ENCODE assay signal across 8 cellular contexts in the genomic region with DNA sequence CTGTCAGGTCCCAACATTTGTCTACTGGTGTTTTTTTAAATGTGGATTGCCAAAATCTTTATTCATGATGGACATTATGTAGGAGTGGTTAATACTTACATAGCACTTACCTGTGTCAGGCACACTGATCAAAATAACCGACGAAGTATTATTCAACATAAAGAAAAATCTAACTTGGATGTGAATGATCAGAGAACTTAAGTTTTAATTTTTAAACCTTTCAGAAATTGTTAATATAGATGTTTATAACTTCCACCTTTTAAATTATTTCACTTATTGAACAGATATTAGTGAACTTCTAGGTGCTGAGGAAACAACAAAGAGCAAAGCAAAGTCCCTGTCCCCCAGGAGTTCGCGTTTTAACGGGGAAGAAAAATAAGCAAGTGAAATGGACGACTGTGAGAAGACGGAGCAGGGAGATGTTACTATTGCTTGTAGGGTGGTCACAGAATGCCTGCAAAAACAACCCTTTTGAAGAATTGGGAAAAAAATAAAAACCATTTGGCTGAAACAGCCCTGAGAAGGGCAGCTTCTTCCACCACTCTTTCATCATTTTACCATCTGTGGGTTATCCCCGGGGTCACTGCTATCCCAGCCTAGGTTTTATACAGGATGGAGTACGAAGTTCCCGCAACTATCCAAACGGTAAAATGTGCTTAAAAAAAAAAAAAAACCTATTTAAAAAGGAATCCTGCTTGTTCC. TPM values are rescaled to one million over a fixed set of nuclear protein-coding genes. Genes with fewer than 3 reads are reported as not detected.
DNase-seq lines count a peak whose midpoint lies in the region; ATAC-seq and TF ChIP-seq lines count a peak whose summit lies in the region.

No MANE protein-coding gene starts in this region.

- H3K36me3 ChIP-seq in IMR-90 (ENCODE audit: control insufficient read depth, insufficient read depth, low read length): peaks cover 7% of the 10 kb centered on the region
- H3K36me3 ChIP-seq in mesenchymal stem cell (ENCODE audit: control insufficient read depth in 1 of 2, insufficient read depth in 2 of 2, low read depth in 1 of 2, low read length in 2 of 2): peaks cover 2 to 23% of the 10 kb centered on the region in 2 experiments

- TF ChIP-seq POLR2A in IMR-90 (IDR thresholded peaks at IDR 0.05; ENCODE audit: low read depth, low read length): no peak; the same call in 1 of the 2 replicates

- H4K8ac ChIP-seq in IMR-90 (ENCODE audit: low read depth in 2 of 2, low read length in 2 of 2) (peak overlapping the region; percentile 81 to 85), mesenchymal stem cell (ENCODE audit: low read length) (no peak overlapping the region)

- intact Hi-C loops in IMR-90 (cut with micrococcal nuclease): loop anchor here (2.0 kb wide), 3 partner anchors 88 to 220 kb away; partner anchors contain the start of genes RAB8B and RPS27L

- in situ Hi-C loops in IMR-90 (cut with MboI; ENCODE audit: low sequenced_read_pairs): loop anchor here (25.0 kb wide), 1 partner anchor 786 kb away; no protein-coding TSS in a partner anchor

- peak overlapping the region; percentile 88 for H3K4ac ChIP-seq in IMR-90 (ENCODE audit: low read depth, low read length)
- H3K4ac ChIP-seq in mesenchymal stem cell (ENCODE audit: low read depth in 1 of 2, low read length in 2 of 2): peak overlapping the region in 1 of 2 experiments; percentile 42

- H3K56ac ChIP-seq in IMR-90 (ENCODE audit: extremely low read depth, insufficient read depth, low read length): peak overlapping the region; percentile 87

- CTCF ChIA-PET in IMR-90 (lab: Yijun Ruan, JAX): interaction anchor here (0.5 to 1.0 kb wide), 3 partner anchors 12 to 345 kb away, joined by 3 to 5 read pairs (median 3); no protein-coding TSS in a partner anchor

- H2AFZ ChIP-seq in IMR-90 (replicated peaks; ENCODE audit: low read length, poor library complexity) (peak overlapping the region; percentile 78), mesenchymal stem cell (ENCODE audit: low read depth, low read length) (no peak overlapping the region)

- H2AK9ac ChIP-seq in IMR-90 (replicated peaks; ENCODE audit: low read depth, low read length, poor library complexity): peak overlapping the region; percentile 18

- no peaks in the 10 kb centered on the region; the same call in 1 of the 2 replicates for H3K9me3 ChIP-seq in IMR-90 (ENCODE audit: control insufficient read depth, insufficient read depth, low read length)
- no peaks in the 10 kb centered on the region for H3K9me3 ChIP-seq in mesenchymal stem cell (ENCODE audit: control insufficient read depth, low read length)

- no TSS peak for BruUV-seq in IMR-90 (replicated peaks; lab: Mats Ljungman, UMichigan)

- H3K79me1 ChIP-seq in IMR-90 (ENCODE audit: low read depth in 1 of 2, low read length in 2 of 2) (peaks cover 6 to 10% of the 10 kb centered on the region in 2 experiments; a peak in 3 of 4 replicates), mesenchymal stem cell (replicated peaks; ENCODE audit: low read length, poor library complexity, severe bottlenecking) (peaks cover 5% of the 10 kb centered on the region)

- TF ChIP-seq RAD21 in IMR-90 (IDR thresholded peaks at IDR 0.05; ENCODE audit: low read length): no peak

- no CpG with 5 or more reads among the region's 11 CpGs for WGBS in IMR-90 (ENCODE audit: extremely low coverage in 2 of 2, insufficient read length in 1 of 2), 2 experiments
- 14% methylated on average over 9 of the region's 11 CpGs for WGBS in mesenchymal stem cell

- peak overlapping the region; percentile 86 for H3K27ac ChIP-seq in IMR-90 (ENCODE audit: insufficient read depth, low read length)
- peak overlapping the region; percentile 25 for H3K27ac ChIP-seq in mesenchymal stem cell (ENCODE audit: low read length, poor library complexity, severe bottlenecking)

- H4K91ac ChIP-seq in IMR-90 (ENCODE audit: insufficient read depth, low read depth, low read length): peak overlapping the region; percentile 64; the same call in 1 of the 2 replicates
- H4K91ac ChIP-seq in mesenchymal stem cell (ENCODE audit: low read length): no peak overlapping the region

- dilution Hi-C loops in IMR-90 (cut with HindIII; ENCODE audit: low sequenced_read_pairs, unreplicated experiment): no loop called here

- peak overlapping the region; percentile 83 for H4K5ac ChIP-seq in IMR-90 (ENCODE audit: low read depth, low read length)

- peak overlapping the region; percentile 67 for H3K18ac ChIP-seq in IMR-90 (ENCODE audit: low read depth, low read length)
- H3K18ac ChIP-seq in mesenchymal stem cell (ENCODE audit: low read depth in 1 of 2, low read length in 2 of 2): peak overlapping the region in 1 of 2 experiments; percentile 94

- H3K4me1 ChIP-seq in IMR-90 (ENCODE audit: control insufficient read depth, insufficient read depth, low read length) (peaks cover 3% of the 10 kb centered on the region; the same call in 1 of the 2 replicates), mesenchymal stem cell (ENCODE audit: control insufficient read depth, insufficient read depth, low read depth, low read length) (peaks cover 2% of the 10 kb centered on the region)

- DNase-seq in GM12865 (ENCODE audit: low read depth) (no peak), IMR-90 (peak; percentile 12), cardiac fibroblast (ENCODE audit: low read depth in 2 of 2) (no peak), mesenchymal stem cell (no peak), NCI-H128 (lab: John Stamatoyannopoulos, UW; ENCODE audit: unreplicated experiment) (no peak)
- DNase-seq in activated CD4-positive, alpha-beta T cell treated with anti-CD3 and anti-CD28 coated beads, Interleukin-2, amount 50 U/mL, for 48 hours: no peak

- H2BK5ac ChIP-seq in IMR-90 (ENCODE audit: low read depth, low read length, poor library complexity, severe bottlenecking) (peak overlapping the region; percentile 35), mesenchymal stem cell (ENCODE audit: low read depth, low read length, poor library complexity, severe bottlenecking) (no peak overlapping the region)

- H2BK20ac ChIP-seq in IMR-90 (ENCODE audit: low read depth, low read length): peak overlapping the region; percentile 17; the same call in 1 of the 2 replicates

- H3K27me3 ChIP-seq in IMR-90 (ENCODE audit: control insufficient read depth, insufficient read depth, low read length): no peaks in the 10 kb centered on the region
- H3K27me3 ChIP-seq in mesenchymal stem cell (ENCODE audit: control insufficient read depth in 1 of 2, insufficient read depth in 1 of 2, low read length in 2 of 2): no peaks in the 10 kb centered on the region

- POLR2A ChIA-PET in IMR-90 (lab: Charles Lee; ENCODE audit: unreplicated experiment): interaction anchor here (1.1 kb wide), 1 partner anchor 119 kb away, joined by 3 read pairs; the partner anchor contains the start of gene RPS27L

- peak overlapping the region; percentile 61 for H3K4me3 ChIP-seq in GM12865 (ENCODE audit: low read depth, low read length)
- peak overlapping the region; percentile 71 for H3K4me3 ChIP-seq in IMR-90 (ENCODE audit: insufficient read depth, low read depth, low read length)
- peak overlapping the region; percentile 56 to 80 for H3K4me3 ChIP-seq in cardiac fibroblast (replicated peaks in 1 of 2; ENCODE audit: low read depth in 2 of 2, low read length in 2 of 2)
- H3K4me3 ChIP-seq in mesenchymal stem cell (ENCODE audit: insufficient read depth in 1 of 2, low read depth in 1 of 2, low read length in 2 of 2): peak overlapping the region in 1 of 2 experiments; percentile 84

- peak overlapping the region; percentile 91 for H3K23ac ChIP-seq in IMR-90 (ENCODE audit: low read depth, low read length)
- no peak overlapping the region for H3K23ac ChIP-seq in mesenchymal stem cell (ENCODE audit: low read length in 2 of 2)

- H3K9ac ChIP-seq in IMR-90 (ENCODE audit: low read depth, low read length): peak overlapping the region; percentile 91
- peak overlapping the region; percentile 94 for H3K9ac ChIP-seq in mesenchymal stem cell (ENCODE audit: low read length)

- H2AK5ac ChIP-seq in IMR-90 (ENCODE audit: low read depth, low read length): 0 out of 2 replicates have a peak overlapping the region, but pooled peaks have one; percentile 13
- peak overlapping the region; percentile 51 for H2AK5ac ChIP-seq in mesenchymal stem cell (ENCODE audit: low read length, severe bottlenecking)

- H2BK15ac ChIP-seq in IMR-90 (ENCODE audit: low read depth, low read length) (peak overlapping the region; percentile 10; the same call in 1 of the 3 replicates), mesenchymal stem cell (ENCODE audit: low read depth, poor library complexity, severe bottlenecking) (no peak overlapping the region)

- H2BK120ac ChIP-seq in IMR-90 (ENCODE audit: low read depth, low read length): peak overlapping the region; percentile 50
- no peak overlapping the region for H2BK120ac ChIP-seq in mesenchymal stem cell (ENCODE audit: low read depth, low read length)

- ATAC-seq in IMR-90 (ENCODE audit: low read depth): no peak; the same call in 1 of the 2 replicates
- ATAC-seq in HG03025 (IDR thresholded peaks at IDR 0.05; ENCODE audit: low FRiP score, unreplicated experiment): no peak
- ATAC-seq in GM21367 (IDR thresholded peaks at IDR 0.05; ENCODE audit: unreplicated experiment): no peak

- H4K20me1 ChIP-seq in IMR-90 (ENCODE audit: insufficient read depth, low read length): no peaks in the 10 kb centered on the region

- peaks cover 3% of the 10 kb centered on the region for H3K9me1 ChIP-seq in IMR-90 (ENCODE audit: insufficient read depth, low read length)

- TF ChIP-seq CTCF in GM12865 (IDR thresholded peaks at IDR 0.05; ENCODE audit: insufficient read depth, low read depth, low read length, missing control alignments) (no peak), IMR-90 (conservative IDR thresholded peaks at IDR 0.05; ENCODE audit: low read depth, low read length) (no peak), cardiac fibroblast (IDR thresholded peaks at IDR 0.05; ENCODE audit: low read depth, low read length) (no peak)

- H3K4me2 ChIP-seq in IMR-90 (ENCODE audit: low read depth, low read length): peak overlapping the region; percentile 78
- peak overlapping the region; percentile 34 for H3K4me2 ChIP-seq in mesenchymal stem cell (ENCODE audit: low read length, poor library complexity, severe bottlenecking)

- H2BK12ac ChIP-seq in mesenchymal stem cell (ENCODE audit: low read length in 2 of 2): no peak overlapping the region

- peak overlapping the region; percentile 91 for H3K14ac ChIP-seq in IMR-90 (replicated peaks; ENCODE audit: low read depth, low read length)
- no peak overlapping the region for H3K14ac ChIP-seq in mesenchymal stem cell (ENCODE audit: low read length in 2 of 2)

TF ChIP-seq in IMR-90, 13 proteins besides CTCF, POLR2A, EP300 and RAD21 (continues in another document):
- TF ChIP-seq CHD1 (IDR thresholded peaks at IDR 0.05; ENCODE audit: low read depth, low read length) (no peak), FOS (IDR thresholded peaks at IDR 0.05; ENCODE audit: low read depth, low read length) (no peak), CEBPB (IDR thresholded peaks at IDR 0.05; ENCODE audit: low read depth, low read length) (no peak), MXI1 (IDR thresholded peaks at IDR 0.05; ENCODE audit: borderline replicate concordance, low read depth, low read length) (no peak)

RNA-seq across cellular contexts. Expression of gene APH1B, which starts 0.9 kb away (rescaled TPM):
- total RNA-seq in IMR-90 (2012; rRNA removed): 7.7 and 10.6 TPM in 2 replicates
- polyA plus RNA-seq in IMR-90 (2012; rRNA removed): 5.1 and 7.0 TPM in 2 replicates
- 2.7 and 3.8 TPM in 2 replicates for polyA plus RNA-seq in IMR-90 (2012; cell fraction: cytosol; rRNA removed)
- 2.8 and 16.0 TPM in 2 replicates for polyA plus RNA-seq in IMR-90 (2012; cell fraction: nucleus; rRNA removed; ENCODE audit: low replicate concordance)
- 18.6 TPM for polyA plus RNA-seq in mesenchymal stem cell (2013, experiment 1 of 2)
- polyA plus RNA-seq in mesenchymal stem cell (2013, experiment 2 of 2): 17.5 TPM
